In the genomic region with DNA sequence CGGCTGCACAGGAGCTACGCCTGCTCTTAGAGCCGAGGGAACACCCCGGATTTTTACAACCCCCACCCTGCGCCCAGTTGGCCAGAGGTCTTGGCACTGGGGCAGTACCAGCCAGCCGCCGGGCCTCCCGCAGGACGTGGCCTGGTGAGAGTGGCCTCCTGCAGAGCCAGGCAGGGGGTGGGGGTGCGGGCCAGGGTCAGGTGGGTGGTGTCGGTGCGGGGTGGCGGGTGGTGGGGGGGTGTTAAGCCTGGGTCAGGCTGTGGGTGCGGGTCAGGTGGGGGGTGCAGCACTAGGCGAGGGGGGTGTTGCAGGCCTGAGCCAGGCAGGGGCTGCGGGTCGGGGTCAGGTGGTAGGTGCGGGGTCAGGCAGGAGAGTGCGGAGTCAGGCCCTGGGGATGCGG, we compare ENCODE assay signal across 10 cellular contexts. TPM values are rescaled to one million over a fixed set of nuclear protein-coding genes. Genes with fewer than 3 reads are reported as not detected.
DNase-seq lines count a peak whose midpoint lies in the region; ATAC-seq and TF ChIP-seq lines count a peak whose summit lies in the region.
"Had no signal": no experiment of that assay in that cellular context is flagged by ENCODE, and none has a peak within 500 bp of the region (broad histone marks: within the 10 kb centered on the region; RNA-seq: fewer than 3 reads in every experiment).

No MANE protein-coding gene starts in this region.

- no peak for TF ChIP-seq CTCF in Panc1 (IDR thresholded peaks at IDR 0.05)
- no peak for TF ChIP-seq CTCF in fibroblast of mammary gland (conservative IDR thresholded peaks at IDR 0.05; ENCODE audit: control insufficient read depth, insufficient read depth, low read depth, low read length)
- no peak for TF ChIP-seq CTCF in osteocyte (IDR thresholded peaks at IDR 0.05)

- peak overlapping the region in 3 of 4 donors; percentile 80 to 85 (median 83) for H3K4me3 Mint-ChIP-seq in CD4-positive, CD25-positive, alpha-beta regulatory T cell
- H3K4me3 Mint-ChIP-seq in osteocyte (ENCODE audit: unreplicated experiment) = peak overlapping the region; percentile 71

- no peak overlapping the region for H3K4me3 ChIP-seq in CD4-positive, CD25-positive, alpha-beta regulatory T cell (ENCODE audit: low read depth, low read length)
- H3K4me3 ChIP-seq in Panc1 (ENCODE audit: low read depth in 2 of 2, low read length in 2 of 2) = peak overlapping the region; percentile 7 to 26
- H3K4me3 ChIP-seq in fibroblast of mammary gland (ENCODE audit: control insufficient read depth, low read depth, low read length) = peak overlapping the region; percentile 73

- H3K36me3 Mint-ChIP-seq in CD4-positive, CD25-positive, alpha-beta regulatory T cell = peaks cover 9% of the 10 kb centered on the region
- H3K36me3 Mint-ChIP-seq in osteocyte (ENCODE audit: unreplicated experiment) = peaks cover 16% of the 10 kb centered on the region

- no peaks in the 10 kb centered on the region for H3K27me3 ChIP-seq in CD4-positive, CD25-positive, alpha-beta regulatory T cell (ENCODE audit: control insufficient read depth, insufficient read depth, low read length)
- H3K27me3 ChIP-seq in Panc1 (ENCODE audit: control insufficient read depth, insufficient read depth, low read length) = no peaks in the 10 kb centered on the region

- no peaks in the 10 kb centered on the region for H3K27me3 Mint-ChIP-seq in CD4-positive, CD25-positive, alpha-beta regulatory T cell
- no peaks in the 10 kb centered on the region for H3K27me3 Mint-ChIP-seq in osteocyte (ENCODE audit: unreplicated experiment)

- H3K36me3 ChIP-seq in CD4-positive, CD25-positive, alpha-beta regulatory T cell (ENCODE audit: control insufficient read depth, insufficient read depth, low read length) = peaks cover 22% of the 10 kb centered on the region
- peaks cover 12% of the 10 kb centered on the region; the same call in 1 of the 2 replicates for H3K36me3 ChIP-seq in Panc1 (ENCODE audit: control insufficient read depth, insufficient read depth, low read length)

- DNase-seq in CD4-positive, CD25-positive, alpha-beta regulatory T cell = no peak
- no peak for DNase-seq in Panc1 (ENCODE audit: low read depth, low spot score)
- no peak for DNase-seq in fibroblast of mammary gland (ENCODE audit: low read depth)
- DNase-seq in osteocyte (ENCODE audit: extremely low spot score, unreplicated experiment) = peak; percentile 84
- DNase-seq in ecto neural progenitor cell (ENCODE audit: low spot score) = no peak

- CTCF ChIA-PET in Panc1 (lab: Charles Lee) = no interaction called here

- peaks cover 14% of the 10 kb centered on the region for H3K4me1 ChIP-seq in CD4-positive, CD25-positive, alpha-beta regulatory T cell (ENCODE audit: control insufficient read depth, insufficient read depth, low read length, poor library complexity, severe bottlenecking)
- peaks cover 9% of the 10 kb centered on the region for H3K4me1 ChIP-seq in Panc1 (ENCODE audit: control insufficient read depth, insufficient read depth, low read length)

- peaks cover 0 to 9% (median 4%) of the 10 kb centered on the region in 4 donors for H3K4me1 Mint-ChIP-seq in CD4-positive, CD25-positive, alpha-beta regulatory T cell
- peaks cover 10% of the 10 kb centered on the region for H3K4me1 Mint-ChIP-seq in osteocyte (ENCODE audit: unreplicated experiment)

- no TSS peak for BruUV-seq in Panc1 (replicated peaks; lab: Mats Ljungman, UMichigan)

- POLR2A ChIA-PET in Panc1 (lab: Charles Lee) = no interaction called here

- H3K27ac ChIP-seq in CD4-positive, CD25-positive, alpha-beta regulatory T cell (ENCODE audit: insufficient read depth, low read length, poor library complexity, severe bottlenecking) = no peak overlapping the region
- H3K27ac ChIP-seq in Panc1 (ENCODE audit: low read length) = no peak overlapping the region

- intact Hi-C loops in Panc1 (cut with micrococcal nuclease; ENCODE audit: unreplicated experiment) = no loop called here

- in situ Hi-C loops in Panc1 (cut with HindIII; ENCODE audit: low pct_unique_long_range_greater_than_20kb, low sequenced_read_pairs) = no loop called here

- no peak overlapping the region for H3K27ac Mint-ChIP-seq in CD4-positive, CD25-positive, alpha-beta regulatory T cell
- no peak overlapping the region for H3K27ac Mint-ChIP-seq in osteocyte (ENCODE audit: unreplicated experiment)

- no peaks in the 10 kb centered on the region for H3K9me3 ChIP-seq in CD4-positive, CD25-positive, alpha-beta regulatory T cell (ENCODE audit: control insufficient read depth in 2 of 2, low read length in 2 of 2)
- no peaks in the 10 kb centered on the region for H3K9me3 ChIP-seq in Panc1 (ENCODE audit: control insufficient read depth, insufficient read depth, low read depth, low read length)

- no peaks in the 10 kb centered on the region for H3K9me3 Mint-ChIP-seq in CD4-positive, CD25-positive, alpha-beta regulatory T cell
- no peaks in the 10 kb centered on the region for H3K9me3 Mint-ChIP-seq in osteocyte (ENCODE audit: unreplicated experiment)

- ATAC-seq in CD4-positive, CD25-positive, alpha-beta regulatory T cell (ENCODE audit: low read depth in 2 of 2) = no peak
- ATAC-seq in Panc1 (no peak), HG03139 (IDR thresholded peaks at IDR 0.05; ENCODE audit: unreplicated experiment) (no peak), HG03196 (IDR thresholded peaks at IDR 0.05; ENCODE audit: unreplicated experiment) (no peak), HG03571 (IDR thresholded peaks at IDR 0.05; ENCODE audit: unreplicated experiment) (no peak)

RNA-seq across cellular contexts. Expression of a gene that starts 0.6 kb away (rescaled TPM):
- 16.9 TPM for total RNA-seq in CD4-positive, CD25-positive, alpha-beta regulatory T cell
- polyA plus RNA-seq in CD4-positive, CD25-positive, alpha-beta regulatory T cell = 10 to 100 TPM; 76.3 to 91.7 (median 88.9) TPM
- total RNA-seq in Panc1 (2021; ENCODE audit: unreplicated experiment) (165 TPM), osteocyte (62.9 and 65.1 TPM in 2 replicates)
- 226 TPM for polyA plus RNA-seq in Panc1 (2012; ENCODE audit: insufficient read length)

RNA-seq across cellular contexts. Expression of a gene that starts 6.6 kb away (rescaled TPM):
- total RNA-seq in CD4-positive, CD25-positive, alpha-beta regulatory T cell = 6.7 TPM
- 10 to 100 TPM; 10.1 to 14.3 (median 11.2) TPM for polyA plus RNA-seq in CD4-positive, CD25-positive, alpha-beta regulatory T cell
- 9.3 TPM for total RNA-seq in Panc1 (2021; ENCODE audit: unreplicated experiment)
- polyA plus RNA-seq in Panc1 (2012; ENCODE audit: insufficient read length) = 11.0 TPM
- total RNA-seq in osteocyte = 6.5 and 8.7 TPM in 2 replicates

RNA-seq across cellular contexts. Expression of a gene that starts 14.7 kb away (rescaled TPM):
- total RNA-seq in CD4-positive, CD25-positive, alpha-beta regulatory T cell = 7.1 TPM
- 10 to 100 TPM; 12.3 to 21.9 (median 17.9) TPM for polyA plus RNA-seq in CD4-positive, CD25-positive, alpha-beta regulatory T cell
- 39.6 TPM for total RNA-seq in Panc1 (2021; ENCODE audit: unreplicated experiment)
- polyA plus RNA-seq in Panc1 (2012; ENCODE audit: insufficient read length) = 43.2 TPM
- total RNA-seq in osteocyte = 20.5 and 24.0 TPM in 2 replicates

RNA-seq across cellular contexts. Expression of a gene that starts 21.4 kb away (rescaled TPM):
- total RNA-seq in CD4-positive, CD25-positive, alpha-beta regulatory T cell = 60.8 TPM
- 10 to 100 TPM; 36.7 to 46.7 (median 37.2) TPM for polyA plus RNA-seq in CD4-positive, CD25-positive, alpha-beta regulatory T cell
- total RNA-seq in Panc1 (2021; ENCODE audit: unreplicated experiment) = 96.4 TPM
- polyA plus RNA-seq in Panc1 (2012; ENCODE audit: insufficient read length) = 98.2 TPM
- total RNA-seq in osteocyte = 57.3 and 65.2 TPM in 2 replicates

RNA-seq across cellular contexts. Expression of a gene that starts 25.3 kb away (rescaled TPM):
- not detected for total RNA-seq in CD4-positive, CD25-positive, alpha-beta regulatory T cell
- polyA plus RNA-seq in CD4-positive, CD25-positive, alpha-beta regulatory T cell = not detected
- total RNA-seq in Panc1 (2021; ENCODE audit: unreplicated experiment) (0.21 TPM), osteocyte (not detected in 2 replicates)
- not detected for polyA plus RNA-seq in Panc1 (2012; ENCODE audit: insufficient read length)
- total RNA-seq: LHCN-M2, lung microvascular endothelial cell had no signal
